1 cellular context compared by ENCODE assay signal in genomic region chr17:81577278-81578000, GRCh38.
TF ChIP-seq lines count a peak whose summit lies in the region.

No MANE protein-coding gene starts in this region.

TF ChIP-seq in IMR-90, 13 proteins besides CTCF, POLR2A, EP300 and RAD21 (continued from another document):
- TF ChIP-seq USF2 (IDR thresholded peaks at IDR 0.05; ENCODE audit: low read depth, low read length) = no peak
- no peak for TF ChIP-seq ELK1 (IDR thresholded peaks at IDR 0.05; ENCODE audit: borderline replicate concordance, low read depth, low read length)
- no peak for TF ChIP-seq RFX5 (IDR thresholded peaks at IDR 0.05; ENCODE audit: low read depth, low read length)
- no peak for TF ChIP-seq BHLHE40 (IDR thresholded peaks at IDR 0.05; ENCODE audit: low read depth, low read length)
- no peak for TF ChIP-seq MAZ (IDR thresholded peaks at IDR 0.05; ENCODE audit: borderline replicate concordance, low read depth, low read length)
- TF ChIP-seq MXI1 (IDR thresholded peaks at IDR 0.05; ENCODE audit: borderline replicate concordance, low read depth, low read length) = no peak
- TF ChIP-seq NFE2L2 (IDR thresholded peaks at IDR 0.05; ENCODE audit: low read depth, low read length) = no peak
- TF ChIP-seq FOS (IDR thresholded peaks at IDR 0.05; ENCODE audit: low read depth, low read length) = no peak
- TF ChIP-seq CEBPB (IDR thresholded peaks at IDR 0.05; ENCODE audit: low read depth, low read length) = no peak
- no peak for TF ChIP-seq CHD1 (IDR thresholded peaks at IDR 0.05; ENCODE audit: low read depth, low read length)
- no peak for TF ChIP-seq RCOR1 (IDR thresholded peaks at IDR 0.05; ENCODE audit: insufficient replicate concordance, low read length)
- no peak for TF ChIP-seq MAFK (IDR thresholded peaks at IDR 0.05; ENCODE audit: low read depth, low read length)
